In genomic region chr7:50156163-50156562, GRCh38 we compare ENCODE assay signal across 1 cellular context.
TF ChIP-seq lines count a peak whose summit lies in the region.

No MANE protein-coding gene starts in this region.

TF ChIP-seq in GM12878, 131 proteins besides CTCF, POLR2A, EP300 and RAD21 (continued from another document):
- TF ChIP-seq IRF4 (IDR thresholded peaks at IDR 0.05; ENCODE audit: low read depth, low read length) = no peak
- TF ChIP-seq CHD4 (IDR thresholded peaks at IDR 0.05) = no peak
- TF ChIP-seq GABPA (IDR thresholded peaks at IDR 0.05; ENCODE audit: low read depth) = no peak
- no peak for TF ChIP-seq MXI1 (IDR thresholded peaks at IDR 0.05; ENCODE audit: low read depth, low read length)
- TF ChIP-seq BCL3 (IDR thresholded peaks at IDR 0.05; ENCODE audit: borderline replicate concordance, insufficient read depth, low read depth, low read length, poor library complexity, severe bottlenecking) = no peak
